In genomic region chrX:103428525-103428924, GRCh38 we compare ENCODE assay signal across 25 cellular contexts. TPM values are rescaled to one million over a fixed set of nuclear protein-coding genes. Genes with fewer than 3 reads are reported as not detected.
A peak's percentile ranks its signal among the peaks of the same experiment; 100 is the strongest.
DNase-seq lines count a peak whose midpoint lies in the region; FAIRE-seq and TF ChIP-seq lines count a peak whose summit lies in the region.
"Had no signal": no experiment of that assay in that cellular context is flagged by ENCODE, and none has a peak within 500 bp of the region (broad histone marks: within the 10 kb centered on the region; RNA-seq: fewer than 3 reads in every experiment).

No MANE protein-coding gene starts in this region.

- WGBS in endodermal cell (ENCODE audit: insufficient coverage in 1 of 2, insufficient read length in 1 of 2), 2 experiments = 57% methylated on average over 1 of the region's 2 CpGs; no CpG with 5 or more reads in 1 of the 2 experiments
- 74 to 98% (median 97%) methylated on average over 2 of the region's 2 CpGs for WGBS in small intestine, 3 donors

- H3K4me1 ChIP-seq in HUES6 (ENCODE audit: control insufficient read depth, insufficient read depth, low read length) (peaks cover 45% of the 10 kb centered on the region), endodermal cell (ENCODE audit: control insufficient read depth, insufficient read depth, low read length) (no peaks in the 10 kb centered on the region), neural progenitor cell (peaks cover 19% of the 10 kb centered on the region), small intestine (ENCODE audit: control insufficient read depth in 2 of 2, insufficient read depth in 1 of 2, low read depth in 1 of 2, low read length in 1 of 2) (no peaks in the 10 kb centered on the region)
- H3K4me1 ChIP-seq: BE2C; BLaER1 treated with 17β-estradiol and CSF1 and Interleukin-3, amounts not matched to agents 10 nM and 100 nM had no signal

- no peak overlapping the region for H2AFZ ChIP-seq in neural progenitor cell (replicated peaks)

- H3K27ac Mint-ChIP-seq in endodermal cell = no peak overlapping the region
- no peak overlapping the region for H3K27ac Mint-ChIP-seq in neural progenitor cell
- H3K27ac Mint-ChIP-seq: CD14-positive monocyte; CD4-positive, alpha-beta T cell; CD8-positive, alpha-beta memory T cell had no signal

- H3K9me3 ChIP-seq in HUES6 (ENCODE audit: control insufficient read depth, insufficient read depth, low read depth, low read length) (0 out of 2 replicates have a peak, but pooled peaks cover 4% of the 10 kb centered on the region), endodermal cell (ENCODE audit: control insufficient read depth, low read length) (no peaks in the 10 kb centered on the region), neural progenitor cell (ENCODE audit: low read depth) (no peaks in the 10 kb centered on the region), small intestine (ENCODE audit: control insufficient read depth, low read depth) (no peaks in the 10 kb centered on the region)
- H3K9me3 ChIP-seq: BE2C; BLaER1 treated with 17β-estradiol and CSF1 and Interleukin-3, amounts not matched to agents 10 nM and 100 nM had no signal

- no peaks in the 10 kb centered on the region for H3F3A ChIP-seq in neural progenitor cell (ENCODE audit: low read depth)

- peaks cover 15% of the 10 kb centered on the region for H3K36me3 Mint-ChIP-seq in endodermal cell (ENCODE audit: low read depth)
- no peaks in the 10 kb centered on the region for H3K36me3 Mint-ChIP-seq in neural progenitor cell
- H3K36me3 Mint-ChIP-seq: CD14-positive monocyte; CD8-positive, alpha-beta memory T cell had no signal

- peak overlapping the region; percentile 4 for H3K4me2 ChIP-seq in neural progenitor cell
- H3K4me2 ChIP-seq: BLaER1 treated with 17β-estradiol and CSF1 and Interleukin-3, amounts not matched to agents 10 nM and 100 nM had no signal

- H3K9ac ChIP-seq in HUES6 (ENCODE audit: low read length) = peak overlapping the region; percentile 68
- peak overlapping the region; percentile 98 for H3K9ac ChIP-seq in endodermal cell (ENCODE audit: extremely low read depth, low read length, poor library complexity, severe bottlenecking)
- H3K9ac ChIP-seq in neural progenitor cell = no peak overlapping the region
- H3K9ac ChIP-seq: BLaER1 treated with 17β-estradiol and CSF1 and Interleukin-3, amounts not matched to agents 10 nM and 100 nM had no signal

- no peaks in the 10 kb centered on the region for H4K20me1 ChIP-seq in neural progenitor cell (ENCODE audit: low read depth)
- H4K20me1 ChIP-seq: BLaER1 treated with 17β-estradiol and CSF1 and Interleukin-3, amounts not matched to agents 10 nM and 100 nM had no signal

- H3K4me1 Mint-ChIP-seq in endodermal cell (peaks cover 27% of the 10 kb centered on the region), neural progenitor cell (peaks cover 7% of the 10 kb centered on the region)
- H3K4me1 Mint-ChIP-seq: CD14-positive monocyte; CD8-positive, alpha-beta memory T cell had no signal

- H3K4me3 Mint-ChIP-seq in endodermal cell (no peak overlapping the region), neural progenitor cell (no peak overlapping the region)
- H3K4me3 Mint-ChIP-seq: CD14-positive monocyte; CD4-positive, alpha-beta T cell; CD8-positive, alpha-beta memory T cell; H9 had no signal

- no peaks in the 10 kb centered on the region for H3K27me3 Mint-ChIP-seq in endodermal cell (ENCODE audit: insufficient read depth)
- H3K27me3 Mint-ChIP-seq in neural progenitor cell (ENCODE audit: insufficient read depth, low read depth) = no peaks in the 10 kb centered on the region
- H3K27me3 Mint-ChIP-seq: CD4-positive, alpha-beta T cell had no signal

- no peaks in the 10 kb centered on the region for H3K79me2 ChIP-seq in neural progenitor cell (ENCODE audit: low read depth)

- TF ChIP-seq CTCF in endodermal cell (conservative IDR thresholded peaks at IDR 0.05) (no peak), neural progenitor cell (IDR thresholded peaks at IDR 0.05) (no peak)

- H3K36me3 ChIP-seq in HUES6 (ENCODE audit: control insufficient read depth, insufficient read depth, low read length) = peaks cover 27% of the 10 kb centered on the region; the same call in 1 of the 2 replicates
- H3K36me3 ChIP-seq in endodermal cell (ENCODE audit: control insufficient read depth, insufficient read depth, low read length) = peaks cover 43% of the 10 kb centered on the region
- no peaks in the 10 kb centered on the region for H3K36me3 ChIP-seq in neural progenitor cell
- no peaks in the 10 kb centered on the region for H3K36me3 ChIP-seq in small intestine (ENCODE audit: control insufficient read depth in 2 of 2, insufficient read depth in 2 of 2, low read length in 2 of 2)
- H3K36me3 ChIP-seq: BE2C; BLaER1 treated with 17β-estradiol and CSF1 and Interleukin-3, amounts not matched to agents 10 nM and 100 nM had no signal

- H3K27ac ChIP-seq in HUES6 (ENCODE audit: low read depth, low read length) = peak overlapping the region; percentile 59; the same call in 1 of the 2 replicates
- H3K27ac ChIP-seq in endodermal cell (ENCODE audit: low read depth, low read length) = no peak overlapping the region
- H3K27ac ChIP-seq in neural progenitor cell = no peak overlapping the region
- no peak overlapping the region for H3K27ac ChIP-seq in small intestine (ENCODE audit: low read depth in 1 of 2, low read length in 1 of 2)
- H3K27ac ChIP-seq: 22Rv1; BLaER1 treated with 17β-estradiol and CSF1 and Interleukin-3, amounts not matched to agents 10 nM and 100 nM had no signal

- H3K4me3 ChIP-seq in HUES6 (ENCODE audit: low read depth, low read length) (peak overlapping the region; percentile 17; the same call in 1 of the 2 replicates), endodermal cell (ENCODE audit: low read length) (peak overlapping the region; percentile 84), neural progenitor cell (no peak overlapping the region), small intestine (ENCODE audit: low read depth in 1 of 2, low read length in 2 of 2) (no peak overlapping the region)
- H3K4me3 ChIP-seq: BLaER1 treated with 17β-estradiol and CSF1 and Interleukin-3, amounts not matched to agents 10 nM and 100 nM had no signal

- peak; percentile 77 for DNase-seq in ELF-1 (ENCODE audit: low read depth, low spot score)
- peak; percentile 53 for DNase-seq in endodermal cell
- no peak for DNase-seq in neural progenitor cell (ENCODE audit: low spot score)
- no peak for DNase-seq in small intestine
- no peak for DNase-seq in NCI-H2227 (lab: John Stamatoyannopoulos, UW; ENCODE audit: unreplicated experiment)
- DNase-seq in AG20443 (ENCODE audit: low spot score) = no peak
- no peak for DNase-seq in SK-N-DZ (ENCODE audit: low spot score)
- DNase-seq: AML-193; BE2C; CD4-positive, alpha-beta T cell; CD8-positive, alpha-beta memory T cell; DMS 273 treated with DMSO at 0.1 percent for 48 hours; DMS79; EL; GF-D8; GOT3; H9 had no signal

- no peak for FAIRE-seq in small intestine (lab: Jason Lieb, UNC)
- FAIRE-seq: A204.1, D721Med, GM12891, GM18507 had no signal

- H3K9me3 Mint-ChIP-seq in endodermal cell = no peaks in the 10 kb centered on the region
- H3K9me3 Mint-ChIP-seq in neural progenitor cell = no peaks in the 10 kb centered on the region
- H3K9me3 Mint-ChIP-seq: CD14-positive monocyte; CD4-positive, alpha-beta T cell; CD8-positive, alpha-beta memory T cell had no signal

- H3K27me3 ChIP-seq in HUES6 (ENCODE audit: control insufficient read depth, insufficient read depth, low read length) = no peaks in the 10 kb centered on the region; the same call in 1 of the 2 replicates
- H3K27me3 ChIP-seq in endodermal cell (ENCODE audit: control insufficient read depth, insufficient read depth, low read length, poor library complexity, severe bottlenecking) = no peaks in the 10 kb centered on the region
- no peaks in the 10 kb centered on the region for H3K27me3 ChIP-seq in neural progenitor cell
- no peaks in the 10 kb centered on the region for H3K27me3 ChIP-seq in small intestine (ENCODE audit: control insufficient read depth in 2 of 2, insufficient read depth in 2 of 2, low read length in 2 of 2)
- H3K27me3 ChIP-seq: BE2C; BLaER1 treated with 17β-estradiol and CSF1 and Interleukin-3, amounts not matched to agents 10 nM and 100 nM had no signal

RNA-seq across cellular contexts. Expression of gene BEX3, which starts 52.2 kb away (rescaled TPM):
- total RNA-seq in endodermal cell (100 to 1,000 TPM; 595 to 651 TPM), neural progenitor cell (ENCODE audit: low replicate concordance) (344 and 392 TPM in 2 replicates)
- polyA plus RNA-seq in endodermal cell (2013, experiment 1 of 2) = 492 TPM
- polyA plus RNA-seq in endodermal cell (2013, experiment 2 of 2) = 451 TPM
- 10 to 100 TPM in 2 of 3 donors, 1 to 10 TPM in 1; 8.1 to 82.2 (median 20.3) TPM for polyA plus RNA-seq in small intestine
- polyA plus RNA-seq in SK-N-DZ (2014; cell fraction: cytosol; rRNA removed) = 226 and 291 TPM in 2 replicates
- polyA plus RNA-seq in SK-N-DZ (2014; cell fraction: nucleus; rRNA removed) = 185 and 228 TPM in 2 replicates

Comparison
In these comparisons a context has a peak if more than half of its experiments do, and no peak if none do; other contexts are left out.
1. DNase-seq: peak in ELF-1 (single experiment) and endodermal cell (single experiment); none in neural progenitor cell (single experiment), small intestine (single experiment), NCI-H2227 (single experiment), AG20443 (single experiment) and SK-N-DZ (single experiment).
2. H3K4me3 ChIP-seq: peak in HUES6 (single experiment) and endodermal cell (single experiment); none in neural progenitor cell (single experiment) and small intestine (0 of 2).